ENCODE assay signal across 1 cellular context in genomic region chr16:3665508-3665907, GRCh38.
TF ChIP-seq lines count a peak whose summit lies in the region.

No MANE protein-coding gene starts in this region.

TF ChIP-seq in IMR-90, 13 proteins besides CTCF, POLR2A, EP300 and RAD21:
- TF ChIP-seq MXI1 (IDR thresholded peaks at IDR 0.05; ENCODE audit: borderline replicate concordance, low read depth, low read length), result no peak
- TF ChIP-seq RFX5 (IDR thresholded peaks at IDR 0.05; ENCODE audit: low read depth, low read length), result no peak
TF ChIP-seq in IMR-90: peak in this region for 0.
